In genomic region chr2:199850718-199851498, GRCh38 we compare ENCODE assay signal across 8 cellular contexts. TPM values are rescaled to one million over a fixed set of nuclear protein-coding genes. Genes with fewer than 3 reads are reported as not detected.
DNase-seq lines count a peak whose midpoint lies in the region; ATAC-seq and TF ChIP-seq lines count a peak whose summit lies in the region.

Gene FTCDNL1, minus strand, starts transcription at chr2:199851192. Its CDS starts 2,230 bp downstream, at chr2:199848962.

- DNase-seq in GF-D8 (lab: John Stamatoyannopoulos, UW): peak; percentile 38
- peak; percentile 81 for DNase-seq in KBM-7
- no peak for DNase-seq in SK-N-MC (ENCODE audit: low read depth, low spot score)
- DNase-seq in activated naive CD4-positive, alpha-beta T cell treated with anti-CD3 and anti-CD28 coated beads, Interleukin-2, amount 50 U/mL, for 16 hours: peak; percentile 81
- DNase-seq in Right ventricle myocardium superior: peak; percentile 80
- DNase-seq in posterior cingulate gyrus: peak; percentile 61 to 96 (median 78)
- DNase-seq in upper lobe of left lung: peak; percentile 73 to 95

- ATAC-seq in GM21786 (IDR thresholded peaks at IDR 0.05; ENCODE audit: unreplicated experiment) (peak; percentile 92), Right ventricle myocardium superior (ENCODE audit: poor library complexity) (peak; percentile 95), upper lobe of left lung (ENCODE audit: low FRiP score in 2 of 2) (peak; percentile 93 to 97)

- no peaks in the 10 kb centered on the region for H3K27me3 ChIP-seq in upper lobe of left lung

- WGBS in upper lobe of left lung, 2 donors: 0% methylated on average over 30 to 53 of the region's 80 CpGs

- TF ChIP-seq POLR2A in upper lobe of left lung (IDR thresholded peaks at IDR 0.05): peak in 2 of 4 donors; percentile 46 to 70

- H3K27ac ChIP-seq in SK-N-MC (no peak within 1 kb of the TSS), upper lobe of left lung (peak within 1 kb of the TSS in 3 of 4 donors; percentile 46 to 79 (median 66))

- peak within 1 kb of the TSS; percentile 49 for H3K9ac ChIP-seq in SK-N-MC (ENCODE audit: insufficient read length)

- peaks cover 0 to 16% (median 6%) of the 10 kb centered on the region in 4 donors for H3K4me1 ChIP-seq in upper lobe of left lung

- in situ Hi-C loops in KBM-7 (cut with MboI; ENCODE audit: low pct_unique_long_range_greater_than_20kb, low sequenced_read_pairs): no loop called here

- peak within 1 kb of the TSS; percentile 81 for H3K4me3 ChIP-seq in SK-N-MC
- peak within 1 kb of the TSS; percentile 70 to 85 (median 73) for H3K4me3 ChIP-seq in upper lobe of left lung

- intact Hi-C loops in Right ventricle myocardium superior (cut with DNase I): no loop called here
- intact Hi-C loops in posterior cingulate gyrus (cut with DNase I): loop anchor here (2.0 to 10.0 kb wide), 5 partner anchors 74 to 1536 kb away; partner anchors contain the start of gene SATB2

- H3K36me3 ChIP-seq in SK-N-MC (ENCODE audit: insufficient read depth, low read length): no peaks in the 10 kb centered on the region
- no peaks in the 10 kb centered on the region for H3K36me3 ChIP-seq in upper lobe of left lung

- no peak for TF ChIP-seq EP300 in upper lobe of left lung (IDR thresholded peaks at IDR 0.05)

- H3K9me3 ChIP-seq in SK-N-MC (ENCODE audit: low read depth, low read length): no peaks in the 10 kb centered on the region
- H3K9me3 ChIP-seq in upper lobe of left lung: no peaks in the 10 kb centered on the region

- TF ChIP-seq CTCF in upper lobe of left lung (IDR thresholded peaks at IDR 0.05): peak in 5 of 6 experiments; percentile 19 to 41 (median 34)

RNA-seq across cellular contexts. Expression of gene FTCDNL1, which starts in this region (rescaled TPM):
- total RNA-seq in Right ventricle myocardium superior (3.3 TPM), upper lobe of left lung (1 to 10 TPM; 2.8 to 4.2 (median 3.1) TPM)
